Comparison of ENCODE assay signal across 1 cellular context in the genomic region with DNA sequence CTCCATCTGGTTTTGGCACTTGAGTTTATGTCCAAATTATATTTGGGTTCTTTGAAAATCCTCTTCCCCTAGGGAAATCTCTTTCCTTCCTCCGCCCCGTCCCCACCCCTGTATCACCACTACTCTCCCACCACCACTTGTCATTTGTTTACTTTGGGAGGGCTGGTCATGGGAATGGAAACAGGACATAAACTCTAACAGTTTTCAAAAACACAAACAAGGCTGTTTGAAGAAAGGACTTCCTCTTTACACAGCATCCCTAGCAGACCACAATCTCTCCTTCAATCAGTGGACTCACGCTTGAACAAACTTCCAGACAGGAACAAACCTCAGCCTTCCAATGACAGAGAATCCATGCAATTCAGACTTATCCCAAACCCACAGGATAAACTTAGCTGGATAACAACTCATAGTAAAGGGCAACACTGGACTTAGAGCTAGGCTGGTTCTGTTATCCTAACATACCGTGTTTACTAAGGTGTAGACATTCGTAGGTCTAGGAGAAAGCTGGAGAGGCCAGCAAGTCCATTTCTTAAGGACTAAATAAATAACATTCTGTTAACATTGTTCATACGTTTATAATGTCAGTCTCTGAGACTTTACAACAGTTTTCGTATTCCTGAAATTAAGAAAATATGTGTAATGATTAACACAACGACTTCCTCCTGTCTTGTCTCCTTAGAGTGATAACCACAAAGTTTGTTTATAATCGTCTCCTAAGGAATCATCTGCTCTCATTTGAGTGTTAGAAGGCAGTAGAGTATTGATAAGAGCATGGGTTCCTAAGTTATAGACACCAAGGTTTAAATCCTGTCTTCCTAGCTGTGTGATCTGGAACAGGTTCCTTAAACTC.
A peak's percentile ranks its signal among the peaks of the same experiment; 100 is the strongest.
TF ChIP-seq lines count a peak whose summit lies in the region.

No MANE protein-coding gene starts in this region.

TF ChIP-seq in HepG2, 621 proteins besides CTCF, POLR2A, EP300 and RAD21 (continued from another document and continues in another):
- TF ChIP-seq, protein P1, sequence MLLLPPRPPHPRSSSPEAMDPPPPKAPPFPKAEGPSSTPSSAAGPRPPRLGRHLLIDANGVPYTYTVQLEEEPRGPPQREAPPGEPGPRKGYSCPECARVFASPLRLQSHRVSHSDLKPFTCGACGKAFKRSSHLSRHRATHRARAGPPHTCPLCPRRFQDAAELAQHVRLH (CRISPR knock-in tag; IDR thresholded peaks at IDR 0.05; ENCODE audit: borderline replicate concordance, low read depth): peak; percentile 81; the same call in 1 of the 2 replicates
- TF ChIP-seq, protein P2, sequence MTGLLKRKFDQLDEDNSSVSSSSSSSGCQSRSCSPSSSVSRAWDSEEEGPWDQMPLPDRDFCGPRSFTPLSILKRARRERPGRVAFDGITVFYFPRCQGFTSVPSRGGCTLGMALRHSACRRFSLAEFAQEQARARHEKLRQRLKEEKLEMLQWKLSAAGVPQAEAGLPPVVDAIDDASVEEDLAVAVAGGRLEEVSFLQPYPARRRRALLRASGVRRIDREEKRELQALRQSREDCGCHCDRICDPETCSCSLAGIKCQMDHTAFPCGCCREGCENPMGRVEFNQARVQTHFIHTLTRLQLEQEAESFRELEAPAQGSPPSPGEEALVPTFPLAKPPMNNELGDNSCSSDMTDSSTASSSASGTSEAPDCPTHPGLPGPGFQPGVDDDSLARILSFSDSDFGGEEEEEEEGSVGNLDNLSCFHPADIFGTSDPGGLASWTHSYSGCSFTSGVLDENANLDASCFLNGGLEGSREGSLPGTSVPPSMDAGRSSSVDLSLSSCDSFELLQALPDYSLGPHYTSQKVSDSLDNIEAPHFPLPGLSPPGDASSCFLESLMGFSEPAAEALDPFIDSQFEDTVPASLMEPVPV (CRISPR knock-in tag; IDR thresholded peaks at IDR 0.05): no peak; the same call in 1 of the 2 replicates
- TF ChIP-seq PITX1 (CRISPR knock-in tag; IDR thresholded peaks at IDR 0.05): peak; percentile 86
- TF ChIP-seq, protein P3, sequence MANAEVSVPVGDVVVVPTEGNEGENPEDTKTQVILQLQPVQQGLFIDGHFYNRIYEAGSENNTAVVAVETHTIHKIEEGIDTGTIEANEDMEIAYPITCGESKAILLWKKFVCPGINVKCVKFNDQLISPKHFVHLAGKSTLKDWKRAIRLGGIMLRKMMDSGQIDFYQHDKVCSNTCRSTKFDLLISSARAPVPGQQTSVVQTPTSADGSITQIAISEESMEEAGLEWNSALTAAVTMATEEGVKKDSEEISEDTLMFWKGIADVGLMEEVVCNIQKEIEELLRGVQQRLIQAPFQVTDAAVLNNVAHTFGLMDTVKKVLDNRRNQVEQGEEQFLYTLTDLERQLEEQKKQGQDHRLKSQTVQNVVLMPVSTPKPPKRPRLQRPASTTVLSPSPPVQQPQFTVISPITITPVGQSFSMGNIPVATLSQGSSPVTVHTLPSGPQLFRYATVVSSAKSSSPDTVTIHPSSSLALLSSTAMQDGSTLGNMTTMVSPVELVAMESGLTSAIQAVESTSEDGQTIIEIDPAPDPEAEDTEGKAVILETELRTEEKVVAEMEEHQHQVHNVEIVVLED (CRISPR knock-in tag; IDR thresholded peaks at IDR 0.05; ENCODE audit: borderline replicate concordance): peak; percentile 43; the same call in 1 of the 2 replicates
- TF ChIP-seq CHD4 (IDR thresholded peaks at IDR 0.05; ENCODE audit: borderline replicate concordance, low read length): peak; percentile 31; the same call in 1 of the 2 replicates
- no peak for TF ChIP-seq ZEB1 (IDR thresholded peaks at IDR 0.05; ENCODE audit: insufficient replicate concordance, low read depth)
- peak; percentile 98 for TF ChIP-seq NCOA2 (CRISPR knock-in tag; IDR thresholded peaks at IDR 0.05)
- TF ChIP-seq, protein P4, sequence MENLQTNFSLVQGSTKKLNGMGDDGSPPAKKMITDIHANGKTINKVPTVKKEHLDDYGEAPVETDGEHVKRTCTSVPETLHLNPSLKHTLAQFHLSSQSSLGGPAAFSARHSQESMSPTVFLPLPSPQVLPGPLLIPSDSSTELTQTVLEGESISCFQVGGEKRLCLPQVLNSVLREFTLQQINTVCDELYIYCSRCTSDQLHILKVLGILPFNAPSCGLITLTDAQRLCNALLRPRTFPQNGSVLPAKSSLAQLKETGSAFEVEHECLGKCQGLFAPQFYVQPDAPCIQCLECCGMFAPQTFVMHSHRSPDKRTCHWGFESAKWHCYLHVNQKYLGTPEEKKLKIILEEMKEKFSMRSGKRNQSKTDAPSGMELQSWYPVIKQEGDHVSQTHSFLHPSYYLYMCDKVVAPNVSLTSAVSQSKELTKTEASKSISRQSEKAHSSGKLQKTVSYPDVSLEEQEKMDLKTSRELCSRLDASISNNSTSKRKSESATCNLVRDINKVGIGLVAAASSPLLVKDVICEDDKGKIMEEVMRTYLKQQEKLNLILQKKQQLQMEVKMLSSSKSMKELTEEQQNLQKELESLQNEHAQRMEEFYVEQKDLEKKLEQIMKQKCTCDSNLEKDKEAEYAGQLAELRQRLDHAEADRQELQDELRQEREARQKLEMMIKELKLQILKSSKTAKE (CRISPR knock-in tag; IDR thresholded peaks at IDR 0.05; ENCODE audit: borderline replicate concordance): peak; percentile 72; the same call in 1 of the 2 replicates
- TF ChIP-seq, protein P5, sequence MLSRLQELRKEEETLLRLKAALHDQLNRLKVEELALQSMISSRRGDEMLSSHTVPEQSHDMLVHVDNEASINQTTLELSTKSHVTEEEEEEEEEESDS (CRISPR knock-in tag; IDR thresholded peaks at IDR 0.05; ENCODE audit: borderline replicate concordance): 0 out of 2 replicates have a peak, but pooled peaks have one; percentile 38
- peak; percentile 77; the same call in 1 of the 2 replicates for TF ChIP-seq ZNF607 (CRISPR knock-in tag; IDR thresholded peaks at IDR 0.05; ENCODE audit: borderline replicate concordance)
- no peak for TF ChIP-seq ARNT2 (CRISPR knock-in tag; IDR thresholded peaks at IDR 0.05; ENCODE audit: low read depth)
- no peak for TF ChIP-seq ZNF709 (CRISPR knock-in tag; IDR thresholded peaks at IDR 0.05)
- peak; percentile 42; the same call in 1 of the 2 replicates for TF ChIP-seq ZNF556 (CRISPR knock-in tag; IDR thresholded peaks at IDR 0.05; ENCODE audit: borderline replicate concordance)
- peak; percentile 71; the same call in 1 of the 2 replicates for TF ChIP-seq ZBTB20 (CRISPR knock-in tag; IDR thresholded peaks at IDR 0.05; ENCODE audit: borderline replicate concordance, low read depth)
- TF ChIP-seq ZNF124 (CRISPR knock-in tag; IDR thresholded peaks at IDR 0.05): 0 out of 2 replicates have a peak, but pooled peaks have one; percentile 53
- peak; percentile 93 for TF ChIP-seq ZNF761 (CRISPR knock-in tag; conservative IDR thresholded peaks at IDR 0.05)
- peak; percentile 96 for TF ChIP-seq MIXL1 (CRISPR knock-in tag; IDR thresholded peaks at IDR 0.05)
- TF ChIP-seq, protein P6, sequence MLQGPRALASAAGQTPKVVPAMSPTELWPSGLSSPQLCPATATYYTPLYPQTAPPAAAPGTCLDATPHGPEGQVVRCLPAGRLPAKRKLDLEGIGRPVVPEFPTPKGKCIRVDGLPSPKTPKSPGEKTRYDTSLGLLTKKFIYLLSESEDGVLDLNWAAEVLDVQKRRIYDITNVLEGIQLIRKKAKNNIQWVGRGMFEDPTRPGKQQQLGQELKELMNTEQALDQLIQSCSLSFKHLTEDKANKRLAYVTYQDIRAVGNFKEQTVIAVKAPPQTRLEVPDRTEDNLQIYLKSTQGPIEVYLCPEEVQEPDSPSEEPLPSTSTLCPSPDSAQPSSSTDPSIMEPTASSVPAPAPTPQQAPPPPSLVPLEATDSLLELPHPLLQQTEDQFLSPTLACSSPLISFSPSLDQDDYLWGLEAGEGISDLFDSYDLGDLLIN (CRISPR knock-in tag; IDR thresholded peaks at IDR 0.05; ENCODE audit: borderline replicate concordance): no peak
- peak; percentile 80 for TF ChIP-seq FOXA1 (IDR thresholded peaks at IDR 0.05)
- TF ChIP-seq FOXA1 (CRISPR knock-in tag; IDR thresholded peaks at IDR 0.05): peak; percentile 94
- TF ChIP-seq, protein P7, sequence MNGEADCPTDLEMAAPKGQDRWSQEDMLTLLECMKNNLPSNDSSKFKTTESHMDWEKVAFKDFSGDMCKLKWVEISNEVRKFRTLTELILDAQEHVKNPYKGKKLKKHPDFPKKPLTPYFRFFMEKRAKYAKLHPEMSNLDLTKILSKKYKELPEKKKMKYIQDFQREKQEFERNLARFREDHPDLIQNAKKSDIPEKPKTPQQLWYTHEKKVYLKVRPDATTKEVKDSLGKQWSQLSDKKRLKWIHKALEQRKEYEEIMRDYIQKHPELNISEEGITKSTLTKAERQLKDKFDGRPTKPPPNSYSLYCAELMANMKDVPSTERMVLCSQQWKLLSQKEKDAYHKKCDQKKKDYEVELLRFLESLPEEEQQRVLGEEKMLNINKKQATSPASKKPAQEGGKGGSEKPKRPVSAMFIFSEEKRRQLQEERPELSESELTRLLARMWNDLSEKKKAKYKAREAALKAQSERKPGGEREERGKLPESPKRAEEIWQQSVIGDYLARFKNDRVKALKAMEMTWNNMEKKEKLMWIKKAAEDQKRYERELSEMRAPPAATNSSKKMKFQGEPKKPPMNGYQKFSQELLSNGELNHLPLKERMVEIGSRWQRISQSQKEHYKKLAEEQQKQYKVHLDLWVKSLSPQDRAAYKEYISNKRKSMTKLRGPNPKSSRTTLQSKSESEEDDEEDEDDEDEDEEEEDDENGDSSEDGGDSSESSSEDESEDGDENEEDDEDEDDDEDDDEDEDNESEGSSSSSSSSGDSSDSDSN (CRISPR knock-in tag; IDR thresholded peaks at IDR 0.05): no peak; the same call in 1 of the 2 replicates
- TF ChIP-seq, protein P8, sequence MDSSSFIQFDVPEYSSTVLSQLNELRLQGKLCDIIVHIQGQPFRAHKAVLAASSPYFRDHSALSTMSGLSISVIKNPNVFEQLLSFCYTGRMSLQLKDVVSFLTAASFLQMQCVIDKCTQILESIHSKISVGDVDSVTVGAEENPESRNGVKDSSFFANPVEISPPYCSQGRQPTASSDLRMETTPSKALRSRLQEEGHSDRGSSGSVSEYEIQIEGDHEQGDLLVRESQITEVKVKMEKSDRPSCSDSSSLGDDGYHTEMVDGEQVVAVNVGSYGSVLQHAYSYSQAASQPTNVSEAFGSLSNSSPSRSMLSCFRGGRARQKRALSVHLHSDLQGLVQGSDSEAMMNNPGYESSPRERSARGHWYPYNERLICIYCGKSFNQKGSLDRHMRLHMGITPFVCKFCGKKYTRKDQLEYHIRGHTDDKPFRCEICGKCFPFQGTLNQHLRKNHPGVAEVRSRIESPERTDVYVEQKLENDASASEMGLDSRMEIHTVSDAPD (CRISPR knock-in tag; IDR thresholded peaks at IDR 0.05): 0 out of 2 replicates have a peak, but pooled peaks have one; percentile 34
- peak; percentile 98 for TF ChIP-seq GATA4 (IDR thresholded peaks at IDR 0.05; ENCODE audit: borderline replicate concordance, low read depth)
- TF ChIP-seq PHF8 (CRISPR knock-in tag; IDR thresholded peaks at IDR 0.05): peak; percentile 44; the same call in 1 of the 2 replicates
- TF ChIP-seq, protein P9, sequence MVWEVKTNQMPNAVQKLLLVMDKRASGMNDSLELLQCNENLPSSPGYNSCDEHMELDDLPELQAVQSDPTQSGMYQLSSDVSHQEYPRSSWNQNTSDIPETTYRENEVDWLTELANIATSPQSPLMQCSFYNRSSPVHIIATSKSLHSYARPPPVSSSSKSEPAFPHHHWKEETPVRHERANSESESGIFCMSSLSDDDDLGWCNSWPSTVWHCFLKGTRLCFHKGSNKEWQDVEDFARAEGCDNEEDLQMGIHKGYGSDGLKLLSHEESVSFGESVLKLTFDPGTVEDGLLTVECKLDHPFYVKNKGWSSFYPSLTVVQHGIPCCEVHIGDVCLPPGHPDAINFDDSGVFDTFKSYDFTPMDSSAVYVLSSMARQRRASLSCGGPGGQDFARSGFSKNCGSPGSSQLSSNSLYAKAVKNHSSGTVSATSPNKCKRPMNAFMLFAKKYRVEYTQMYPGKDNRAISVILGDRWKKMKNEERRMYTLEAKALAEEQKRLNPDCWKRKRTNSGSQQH (CRISPR knock-in tag; IDR thresholded peaks at IDR 0.05; ENCODE audit: low read depth): no peak
- peak; percentile 84 for TF ChIP-seq BCL6 (CRISPR knock-in tag; IDR thresholded peaks at IDR 0.05)
- TF ChIP-seq CEBPB (IDR thresholded peaks at IDR 0.05; ENCODE audit: borderline replicate concordance, low read depth, low read length): no peak
- TF ChIP-seq, protein P10, sequence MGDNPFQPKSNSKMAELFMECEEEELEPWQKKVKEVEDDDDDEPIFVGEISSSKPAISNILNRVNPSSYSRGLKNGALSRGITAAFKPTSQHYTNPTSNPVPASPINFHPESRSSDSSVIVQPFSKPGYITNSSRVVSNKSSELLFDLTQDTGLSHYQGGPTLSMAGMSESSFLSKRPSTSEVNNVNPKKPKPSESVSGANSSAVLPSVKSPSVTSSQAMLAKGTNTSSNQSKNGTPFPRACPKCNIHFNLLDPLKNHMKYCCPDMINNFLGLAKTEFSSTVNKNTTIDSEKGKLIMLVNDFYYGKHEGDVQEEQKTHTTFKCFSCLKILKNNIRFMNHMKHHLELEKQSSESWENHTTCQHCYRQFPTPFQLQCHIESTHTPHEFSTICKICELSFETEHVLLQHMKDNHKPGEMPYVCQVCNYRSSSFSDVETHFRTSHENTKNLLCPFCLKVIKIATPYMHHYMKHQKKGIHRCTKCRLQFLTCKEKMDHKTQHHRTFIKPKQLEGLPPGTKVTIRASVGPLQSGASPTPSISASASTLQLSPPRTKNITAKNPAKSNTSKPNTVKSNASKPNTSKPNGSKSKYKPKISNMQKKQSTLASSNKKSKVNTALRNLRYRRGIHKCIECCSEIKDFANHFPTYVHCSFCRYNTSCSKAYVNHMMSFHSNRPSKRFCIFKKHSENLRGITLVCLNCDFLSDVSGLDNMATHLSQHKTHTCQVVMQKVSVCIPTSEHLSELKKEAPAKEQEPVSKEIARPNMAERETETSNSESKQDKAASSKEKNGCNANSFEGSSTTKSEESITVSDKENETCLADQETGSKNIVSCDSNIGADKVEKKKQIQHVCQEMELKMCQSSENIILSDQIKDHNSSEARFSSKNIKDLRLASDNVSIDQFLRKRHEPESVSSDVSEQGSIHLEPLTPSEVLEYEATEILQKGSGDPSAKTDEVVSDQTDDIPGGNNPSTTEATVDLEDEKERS (CRISPR knock-in tag; IDR thresholded peaks at IDR 0.05): peak; percentile 87; the same call in 1 of the 2 replicates
- no peak for TF ChIP-seq POLR2AphosphoS2 (IDR thresholded peaks at IDR 0.05; ENCODE audit: low read depth, low read length)
- no peak for TF ChIP-seq NONO (IDR thresholded peaks at IDR 0.05)
- no peak for TF ChIP-seq NONO (CRISPR knock-in tag; conservative IDR thresholded peaks at IDR 0.05)
- TF ChIP-seq MBD4 (IDR thresholded peaks at IDR 0.05; ENCODE audit: borderline replicate concordance, low read length): peak; percentile 92
- TF ChIP-seq, protein P11, sequence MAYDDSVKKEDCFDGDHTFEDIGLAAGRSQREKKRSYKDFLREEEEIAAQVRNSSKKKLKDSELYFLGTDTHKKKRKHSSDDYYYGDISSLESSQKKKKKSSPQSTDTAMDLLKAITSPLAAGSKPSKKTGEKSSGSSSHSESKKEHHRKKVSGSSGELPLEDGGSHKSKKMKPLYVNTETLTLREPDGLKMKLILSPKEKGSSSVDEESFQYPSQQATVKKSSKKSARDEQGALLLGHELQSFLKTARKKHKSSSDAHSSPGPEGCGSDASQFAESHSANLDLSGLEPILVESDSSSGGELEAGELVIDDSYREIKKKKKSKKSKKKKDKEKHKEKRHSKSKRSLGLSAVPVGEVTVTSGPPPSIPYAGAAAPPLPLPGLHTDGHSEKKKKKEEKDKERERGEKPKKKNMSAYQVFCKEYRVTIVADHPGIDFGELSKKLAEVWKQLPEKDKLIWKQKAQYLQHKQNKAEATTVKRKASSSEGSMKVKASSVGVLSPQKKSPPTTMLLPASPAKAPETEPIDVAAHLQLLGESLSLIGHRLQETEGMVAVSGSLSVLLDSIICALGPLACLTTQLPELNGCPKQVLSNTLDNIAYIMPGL (CRISPR knock-in tag; IDR thresholded peaks at IDR 0.05; ENCODE audit: borderline replicate concordance in 1 of 2, low read depth in 1 of 2): peak in 1 of 2 experiments; percentile 41; a peak in 2 of 4 replicates
- peak; percentile 73; the same call in 1 of the 2 replicates for TF ChIP-seq AKAP8 (CRISPR knock-in tag; IDR thresholded peaks at IDR 0.05)
- TF ChIP-seq PRPF4 (IDR thresholded peaks at IDR 0.05; ENCODE audit: low read depth, low read length, poor library complexity, severe bottlenecking): no peak
